ENCODE assay signal across 8 cellular contexts in genomic region chr6:117906905-117907599, GRCh38. TPM values are rescaled to one million over a fixed set of nuclear protein-coding genes. Genes with fewer than 3 reads are reported as not detected.
DNase-seq lines count a peak whose midpoint lies in the region; ATAC-seq and TF ChIP-seq lines count a peak whose summit lies in the region.

Gene SLC35F1 (plus strand): TSS chr6:117907264.

- intact Hi-C loops in left cardiac atrium (cut with DNase I), result no loop called here

- peaks cover 2% of the 10 kb centered on the region for H3K36me3 Mint-ChIP-seq in activated naive CD4-positive, alpha-beta T cell treated with anti-CD3 and anti-CD28 coated beads, Interleukin-2, amount 50 U/mL, for 24 hours

- ATAC-seq in HG02852 (IDR thresholded peaks at IDR 0.05; ENCODE audit: unreplicated experiment), result peak; percentile 64
- peak; percentile 71 to 72 for ATAC-seq in left cardiac atrium

- H3K27me3 Mint-ChIP-seq in activated naive CD4-positive, alpha-beta T cell treated with anti-CD3 and anti-CD28 coated beads, Interleukin-2, amount 50 U/mL, for 24 hours, result peaks cover 55% of the 10 kb centered on the region

- peak within 1 kb of the TSS; percentile 76 for H3K4me3 Mint-ChIP-seq in activated naive CD4-positive, alpha-beta T cell treated with anti-CD3 and anti-CD28 coated beads, Interleukin-2, amount 50 U/mL, for 24 hours

- peak within 1 kb of the TSS; percentile 35 for H3K4me3 ChIP-seq in GM12875 (ENCODE audit: low read depth, low read length)

- peak within 1 kb of the TSS; percentile 75 for H3K27ac ChIP-seq in 22Rv1

- no peaks in the 10 kb centered on the region for H3K9me3 Mint-ChIP-seq in activated naive CD4-positive, alpha-beta T cell treated with anti-CD3 and anti-CD28 coated beads, Interleukin-2, amount 50 U/mL, for 24 hours

- H3K27ac Mint-ChIP-seq in activated naive CD4-positive, alpha-beta T cell treated with anti-CD3 and anti-CD28 coated beads, Interleukin-2, amount 50 U/mL, for 24 hours, result no peak within 1 kb of the TSS

- peak; percentile 95 for TF ChIP-seq CTCF in 22Rv1 (IDR thresholded peaks at IDR 0.05)
- peak; percentile 51 for TF ChIP-seq CTCF in GM12875 (IDR thresholded peaks at IDR 0.05; ENCODE audit: borderline replicate concordance, insufficient read depth, low read depth, low read length)

- H3K4me1 Mint-ChIP-seq in activated naive CD4-positive, alpha-beta T cell treated with anti-CD3 and anti-CD28 coated beads, Interleukin-2, amount 50 U/mL, for 24 hours, result peaks cover 6% of the 10 kb centered on the region

- DNase-seq in NCI-H2227 treated with DMSO at 0.1 percent for 48 hours (lab: John Stamatoyannopoulos, UW) (peak; percentile 51), left cardiac atrium (peak; percentile 33), pons (ENCODE audit: low spot score) (peak; percentile 35), NCI-H187 (lab: John Stamatoyannopoulos, UW) (no peak)

RNA-seq across cellular contexts. Expression of gene SLC35F1, which starts in this region (rescaled TPM):
- total RNA-seq in left cardiac atrium, result 1 to 10 TPM in 1 of 2 donors, under 1 TPM in 1; 0.81 to 1.6 TPM

Comparison
In these comparisons a context has a peak if more than half of its experiments do, and no peak if none do; other contexts are left out.
1. DNase-seq: peak in NCI-H2227 treated with DMSO at 0.1 percent for 48 hours (single experiment), left cardiac atrium (single experiment) and pons (single experiment); none in NCI-H187 (0 of 2).